Comparison of ENCODE assay signal across 25 cellular contexts in the genomic region with DNA sequence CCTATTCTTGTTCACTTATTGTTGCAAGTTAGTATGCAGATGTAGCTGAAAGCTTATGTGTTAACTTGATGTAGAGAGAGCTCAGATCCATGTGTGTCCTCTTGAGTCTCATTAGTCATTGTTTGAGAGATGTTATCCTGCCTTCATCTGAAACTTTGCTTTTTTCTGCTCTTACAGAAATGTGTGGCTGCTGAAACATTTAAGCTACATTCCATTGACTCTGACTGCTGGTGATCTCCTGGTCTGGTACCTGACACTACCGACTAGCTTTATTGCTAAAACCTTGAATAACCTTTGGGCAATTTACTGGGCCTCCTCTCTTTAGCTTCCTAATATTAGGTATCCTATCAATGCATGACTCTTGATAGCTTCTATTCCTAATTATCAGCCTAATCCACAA.
"Had no signal": no experiment of that assay in that cellular context is flagged by ENCODE, and none has a peak within 500 bp of the region (broad histone marks: within the 10 kb centered on the region; RNA-seq: fewer than 3 reads in every experiment).

No MANE protein-coding gene starts in this region.

- DNase-seq: hypothalamus; immature natural killer cell; left ventricle myocardium inferior; naive thymus-derived CD8-positive, alpha-beta T cell; nucleus accumbens; pancreas; posterior cingulate gyrus; retina; right cardiac atrium; stimulated activated CD4-positive, alpha-beta T cell treated with anti-CD3 and anti-CD28 coated beads, Interleukin-12 subunit alpha, Interleukin-12 subunit beta, amount 100 ng/mL, for 4 hours; stimulated activated CD4-positive, alpha-beta T cell treated with anti-CD3 and anti-CD28 coated beads, Interleukin-15, amount 100 ng/mL, for 24 hours; stimulated activated CD4-positive, alpha-beta T cell treated with anti-CD3 and anti-CD28 coated beads, Interleukin-2, amount 100 ng/mL, for 24 hours; stimulated activated CD4-positive, alpha-beta T cell treated with anti-CD3 and anti-CD28 coated beads, Interleukin-4, amount 100 ng/mL, for 1 hour; stimulated activated naive CD4-positive, alpha-beta T cell; tibial artery; upper lobe of right lung had no signal

- H3K27ac Mint-ChIP-seq: immature natural killer cell; naive thymus-derived CD8-positive, alpha-beta T cell; nephron; stimulated activated naive CD8-positive, alpha-beta T cell treated with anti-CD3 and anti-CD28 coated beads, Interleukin-15, Interleukin-2, amounts not matched to agents 100 ng/mL and 50 ng/mL, for 24 hours had no signal

- H3K4me3 Mint-ChIP-seq: immature natural killer cell; naive thymus-derived CD8-positive, alpha-beta T cell; nephron; neural crest cell; stimulated activated naive CD8-positive, alpha-beta T cell treated with anti-CD3 and anti-CD28 coated beads, Interleukin-15, Interleukin-2, amounts not matched to agents 100 ng/mL and 50 ng/mL, for 24 hours had no signal

- ATAC-seq: naive thymus-derived CD8-positive, alpha-beta T cell; pancreas; right cardiac atrium; sciatic nerve; upper lobe of right lung had no signal

- H3K9me3 ChIP-seq: left ventricle myocardium inferior, pancreas, prostate gland, suprapubic skin, thoracic aorta, tibial artery, upper lobe of right lung had no signal

- H3K4me1 Mint-ChIP-seq: naive thymus-derived CD8-positive, alpha-beta T cell; nephron; neural crest cell had no signal

- H3K27me3 ChIP-seq: pancreas, suprapubic skin, tibial artery, upper lobe of right lung had no signal

- H3K27ac ChIP-seq: left ventricle myocardium inferior, pancreas, prostate gland, skin epidermis, suprapubic skin, thoracic aorta, tibial artery, upper lobe of right lung had no signal

- H3K36me3 ChIP-seq: left ventricle myocardium inferior, pancreas, prostate gland, suprapubic skin, thoracic aorta, tibial artery, upper lobe of right lung had no signal

- H3K9me3 Mint-ChIP-seq: nephron had no signal

- H3K4me1 ChIP-seq: left ventricle myocardium inferior, pancreas, prostate gland, suprapubic skin, tibial artery had no signal

- H3K27me3 Mint-ChIP-seq: naive thymus-derived CD8-positive, alpha-beta T cell; stimulated activated naive CD8-positive, alpha-beta T cell treated with anti-CD3 and anti-CD28 coated beads, Interleukin-15, Interleukin-2, amounts not matched to agents 100 ng/mL and 50 ng/mL, for 24 hours had no signal

- H3K4me3 ChIP-seq: left ventricle myocardium inferior, lung, pancreas, prostate gland, skin epidermis, suprapubic skin, thoracic aorta, tibial artery, upper lobe of right lung had no signal
